31 cellular contexts compared by ENCODE assay signal in genomic region chr20:34970193-34971037, GRCh38. TPM values are rescaled to one million over a fixed set of nuclear protein-coding genes. Genes with fewer than 3 reads are reported as not detected.
DNase-seq lines count a peak whose midpoint lies in the region; ATAC-seq, FAIRE-seq and TF ChIP-seq lines count a peak whose summit lies in the region.
"Had no signal": no experiment of that assay in that cellular context is flagged by ENCODE, and none has a peak within 500 bp of the region (broad histone marks: within the 10 kb centered on the region; RNA-seq: fewer than 3 reads in every experiment).

No MANE protein-coding gene starts in this region.

- CTCF ChIA-PET in PC-3 (lab: Charles Lee) = interaction anchor here (0.5 kb wide), 1 partner anchor 344 kb away, joined by 3 read pairs; no protein-coding TSS in a partner anchor
- CTCF ChIA-PET in activated CD8-positive, alpha-beta memory T cell treated with anti-CD3 and anti-CD28 coated beads, Interleukin-2, amount 10 ng/mL, durations not matched to agents 7 days and 5 days (lab: Charles Lee) = no interaction called here

- H3K4me3 ChIP-seq in PC-3 (ENCODE audit: low read length) = no peak overlapping the region
- H3K4me3 ChIP-seq: BLaER1, body of pancreas, colonic mucosa, GM12878, right lobe of liver, SJSA1, suprapubic skin, vagina had no signal

- H3K27ac Mint-ChIP-seq in stimulated activated naive CD8-positive, alpha-beta T cell treated with anti-CD3 and anti-CD28 coated beads, Interleukin-15, amount 100 ng/mL, for 72 hours = no peak overlapping the region
- H3K27ac Mint-ChIP-seq in activated CD8-positive, alpha-beta memory T cell treated with anti-CD3 and anti-CD28 coated beads, Interleukin-2, amount 10 ng/mL, durations not matched to agents 7 days and 5 days = no peak overlapping the region
- H3K27ac Mint-ChIP-seq: activated naive CD4-positive, alpha-beta T cell treated with anti-CD3 and anti-CD28 coated beads, Interleukin-2, amount 50 U/mL, for 72 hours; HFFc6; mesothelial cell of epicardium had no signal

- FAIRE-seq in urothelium cell line (lab: Jason Lieb, UNC) = peak; percentile 44
- FAIRE-seq: GM12878 had no signal

- no peaks in the 10 kb centered on the region for H3K27me3 Mint-ChIP-seq in stimulated activated naive CD8-positive, alpha-beta T cell treated with anti-CD3 and anti-CD28 coated beads, Interleukin-15, amount 100 ng/mL, for 72 hours
- peaks cover 2% of the 10 kb centered on the region for H3K27me3 Mint-ChIP-seq in activated CD8-positive, alpha-beta memory T cell treated with anti-CD3 and anti-CD28 coated beads, Interleukin-2, amount 10 ng/mL, durations not matched to agents 7 days and 5 days

- no peaks in the 10 kb centered on the region for H3K9me2 ChIP-seq in PC-3 (replicated peaks; ENCODE audit: low read length)

- H3K4me1 ChIP-seq in PC-3 (ENCODE audit: insufficient read depth, low read length) = no peaks in the 10 kb centered on the region
- H3K4me1 ChIP-seq: body of pancreas, Caco-2, colonic mucosa, SJSA1, suprapubic skin, vagina had no signal

- H3K36me3 ChIP-seq in PC-3 (ENCODE audit: low read depth, low read length) = no peaks in the 10 kb centered on the region
- H3K36me3 ChIP-seq: BLaER1, colonic mucosa, neutrophil, right lobe of liver, SJSA1, suprapubic skin, vagina had no signal

- no peaks in the 10 kb centered on the region for H3K36me3 Mint-ChIP-seq in activated CD8-positive, alpha-beta memory T cell treated with anti-CD3 and anti-CD28 coated beads, Interleukin-2, amount 10 ng/mL, durations not matched to agents 7 days and 5 days
- H3K36me3 Mint-ChIP-seq: activated naive CD4-positive, alpha-beta T cell treated with anti-CD3 and anti-CD28 coated beads, Interleukin-2, amount 50 U/mL, for 72 hours; mesothelial cell of epicardium had no signal

- POLR2A ChIA-PET in PC-3 (lab: Charles Lee; ENCODE audit: unreplicated experiment) = no interaction called here

- H3K4me2 ChIP-seq in PC-3 (ENCODE audit: low read length) = no peak overlapping the region
- H3K4me2 ChIP-seq: BLaER1 had no signal

- no peak for DNase-seq in stimulated activated naive CD8-positive, alpha-beta T cell treated with anti-CD3 and anti-CD28 coated beads, Interleukin-15, Interleukin-2, amounts not matched to agents 100 U/mL and 50 U/mL, for 24 hours
- DNase-seq in stimulated activated naive CD8-positive, alpha-beta T cell treated with anti-CD3 and anti-CD28 coated beads, Interleukin-15, amount 100 ng/mL, for 72 hours = no peak
- peak; percentile 55 for DNase-seq in inferior parietal cortex (ENCODE audit: extremely low spot score)
- peak; percentile 38 for DNase-seq in occipital lobe (lab: John Stamatoyannopoulos, UW)
- DNase-seq in urothelium cell line (ENCODE audit: low spot score) = no peak
- DNase-seq in stimulated activated CD4-positive, alpha-beta T cell treated with anti-CD3 and anti-CD28 coated beads, Interleukin-2, amount 100 ng/mL, for 24 hours = no peak
- DNase-seq in PC-3 = no peak
- no peak for DNase-seq in activated CD8-positive, alpha-beta memory T cell treated with anti-CD3 and anti-CD28 coated beads, Interleukin-2, amount 10 ng/mL, durations not matched to agents 7 days and 5 days
- DNase-seq: activated CD4-positive, alpha-beta T cell treated with anti-CD3 and anti-CD28 coated beads for 48 hours; body of pancreas; Caco-2; colonic mucosa; DMS79 treated with DMSO at 0.1 percent for 48 hours; HFFc6; Kasumi-1; left cardiac atrium; NCI-H1092; NCI-H187 treated with DMSO at 0.1 percent for 48 hours; NCI-H2227 treated with DMSO at 0.1 percent for 48 hours; NCI-H748 treated with DMSO at 0.1 percent for 48 hours; stimulated activated CD4-positive, alpha-beta T cell treated with anti-CD3 and anti-CD28 coated beads, Interleukin-15, amount 100 ng/mL, for 24 hours had no signal

- no peak overlapping the region for H3K9ac ChIP-seq in PC-3 (ENCODE audit: low read length)
- H3K9ac ChIP-seq: BLaER1 had no signal

- no peak overlapping the region for H3K27ac ChIP-seq in PC-3 (ENCODE audit: low read length)
- H3K27ac ChIP-seq: BLaER1, body of pancreas, colonic mucosa, neutrophil, right lobe of liver, SJSA1, suprapubic skin, vagina had no signal

- no TSS peak for BruUV-seq in PC-3 (replicated peaks; lab: Mats Ljungman, UMichigan)

- H3F3A ChIP-seq in PC-3 (ENCODE audit: low read length, unreplicated experiment) = no peaks in the 10 kb centered on the region

- H3K27me3 ChIP-seq in PC-3 (ENCODE audit: low read length) = no peaks in the 10 kb centered on the region
- H3K27me3 ChIP-seq: BLaER1, body of pancreas, colonic mucosa, neutrophil, right lobe of liver, SJSA1, suprapubic skin, vagina had no signal

- peak; percentile 34 for ATAC-seq in stimulated activated naive CD8-positive, alpha-beta T cell treated with anti-CD3 and anti-CD28 coated beads, Interleukin-15, Interleukin-2, amounts not matched to agents 100 U/mL and 50 U/mL, for 24 hours
- ATAC-seq in stimulated activated naive CD8-positive, alpha-beta T cell treated with anti-CD3 and anti-CD28 coated beads, Interleukin-15, amount 100 ng/mL, for 72 hours = no peak
- ATAC-seq in PC-3 = no peak
- no peak for ATAC-seq in activated CD8-positive, alpha-beta memory T cell treated with anti-CD3 and anti-CD28 coated beads, Interleukin-2, amount 10 ng/mL, durations not matched to agents 7 days and 5 days
- ATAC-seq: activated naive CD4-positive, alpha-beta T cell treated with anti-CD3 and anti-CD28 coated beads, Interleukin-2, amount 50 U/mL, for 72 hours; body of pancreas; GM12878; right lobe of liver had no signal

- no peaks in the 10 kb centered on the region for H3K4me1 Mint-ChIP-seq in stimulated activated naive CD8-positive, alpha-beta T cell treated with anti-CD3 and anti-CD28 coated beads, Interleukin-15, amount 100 ng/mL, for 72 hours
- no peaks in the 10 kb centered on the region for H3K4me1 Mint-ChIP-seq in activated CD8-positive, alpha-beta memory T cell treated with anti-CD3 and anti-CD28 coated beads, Interleukin-2, amount 10 ng/mL, durations not matched to agents 7 days and 5 days

- no peak for TF ChIP-seq CTCF in PC-3 (conservative IDR thresholded peaks at IDR 0.05; ENCODE audit: low read depth, low read length)

- H2AFZ ChIP-seq in PC-3 (ENCODE audit: low read length) = no peak overlapping the region

- intact Hi-C loops in PC-3 (cut with micrococcal nuclease) = no loop called here

- H4K20me1 ChIP-seq in PC-3 (ENCODE audit: low read length) = no peaks in the 10 kb centered on the region
- H4K20me1 ChIP-seq: BLaER1 had no signal

- H3K79me2 ChIP-seq in PC-3 (ENCODE audit: low read length) = no peaks in the 10 kb centered on the region

- no peaks in the 10 kb centered on the region for H3K9me3 Mint-ChIP-seq in stimulated activated naive CD8-positive, alpha-beta T cell treated with anti-CD3 and anti-CD28 coated beads, Interleukin-15, amount 100 ng/mL, for 72 hours
- H3K9me3 Mint-ChIP-seq in activated CD8-positive, alpha-beta memory T cell treated with anti-CD3 and anti-CD28 coated beads, Interleukin-2, amount 10 ng/mL, durations not matched to agents 7 days and 5 days (ENCODE audit: low read depth) = no peaks in the 10 kb centered on the region
- H3K9me3 Mint-ChIP-seq: activated naive CD4-positive, alpha-beta T cell treated with anti-CD3 and anti-CD28 coated beads, Interleukin-2, amount 50 U/mL, for 72 hours; HFFc6; mesothelial cell of epicardium had no signal

- H3K4me3 Mint-ChIP-seq in stimulated activated naive CD8-positive, alpha-beta T cell treated with anti-CD3 and anti-CD28 coated beads, Interleukin-15, amount 100 ng/mL, for 72 hours = no peak overlapping the region
- H3K4me3 Mint-ChIP-seq in activated CD8-positive, alpha-beta memory T cell treated with anti-CD3 and anti-CD28 coated beads, Interleukin-2, amount 10 ng/mL, durations not matched to agents 7 days and 5 days = no peak overlapping the region
- H3K4me3 Mint-ChIP-seq: HFFc6, mesothelial cell of epicardium had no signal

- H3K9me3 ChIP-seq in PC-3 (ENCODE audit: low read length) = no peaks in the 10 kb centered on the region
- H3K9me3 ChIP-seq: BLaER1, body of pancreas, Caco-2, colonic mucosa, neutrophil, right lobe of liver, SJSA1, suprapubic skin, vagina had no signal

RNA-seq across cellular contexts. Expression of gene MYH7B, which starts 14.7 kb away (rescaled TPM):
- total RNA-seq in occipital lobe = under 0.01 TPM
- total RNA-seq in PC-3 (2014; rRNA removed) = 0.04 TPM in 1 of 2 replicates, not detected in the other
- total RNA-seq in activated CD8-positive, alpha-beta memory T cell treated with anti-CD3 and anti-CD28 coated beads, Interleukin-2, amount 10 ng/mL, durations not matched to agents 7 days and 5 days = under 1 TPM; 0.16 to 0.26 TPM
- total RNA-seq: glomerular endothelial cell, SJSA1 had no signal

RNA-seq across cellular contexts. Expression of gene GSS, which starts 14.8 kb away (rescaled TPM):
- total RNA-seq in occipital lobe = 41.5 TPM
- total RNA-seq in PC-3 (2014; rRNA removed) = 82.0 and 95.9 TPM in 2 replicates
- 10 to 100 TPM; 59.4 to 64.6 TPM for total RNA-seq in activated CD8-positive, alpha-beta memory T cell treated with anti-CD3 and anti-CD28 coated beads, Interleukin-2, amount 10 ng/mL, durations not matched to agents 7 days and 5 days

Comparison
In these comparisons a context has a peak if more than half of its experiments do, and no peak if none do; other contexts are left out.
1. DNase-seq: peak in inferior parietal cortex (single experiment) and occipital lobe (single experiment); none in stimulated activated naive CD8-positive, alpha-beta T cell treated with anti-CD3 and anti-CD28 coated beads, Interleukin-15, Interleukin-2, amounts not matched to agents 100 U/mL and 50 U/mL, for 24 hours (single experiment), stimulated activated naive CD8-positive, alpha-beta T cell treated with anti-CD3 and anti-CD28 coated beads, Interleukin-15, amount 100 ng/mL, for 72 hours (0 of 2), urothelium cell line (single experiment), stimulated activated CD4-positive, alpha-beta T cell treated with anti-CD3 and anti-CD28 coated beads, Interleukin-2, amount 100 ng/mL, for 24 hours (0 of 2), PC-3 (single experiment) and activated CD8-positive, alpha-beta memory T cell treated with anti-CD3 and anti-CD28 coated beads, Interleukin-2, amount 10 ng/mL, durations not matched to agents 7 days and 5 days (single experiment).